Comparison of ENCODE assay signal across 1 cellular context in genomic region chr3:99955773-99956562, GRCh38.
A peak's percentile ranks its signal among the peaks of the same experiment; 100 is the strongest.
TF ChIP-seq lines count a peak whose summit lies in the region.

No MANE protein-coding gene starts in this region.

TF ChIP-seq in HepG2, 621 proteins besides CTCF, POLR2A, EP300 and RAD21 (continued from another document and continues in another):
- no peak for TF ChIP-seq ZHX2 (IDR thresholded peaks at IDR 0.05; ENCODE audit: low read depth)
- no peak for TF ChIP-seq ZHX2 (CRISPR knock-in tag; IDR thresholded peaks at IDR 0.05; ENCODE audit: borderline replicate concordance)
- TF ChIP-seq SRSF9 (IDR thresholded peaks at IDR 0.05; ENCODE audit: borderline replicate concordance, insufficient read depth, low read depth, low read length, poor library complexity, severe bottlenecking), result no peak
- no peak for TF ChIP-seq KAT2B (IDR thresholded peaks at IDR 0.05; ENCODE audit: borderline replicate concordance, low read depth, low read length)
- no peak for TF ChIP-seq NR1H2 (CRISPR knock-in tag; IDR thresholded peaks at IDR 0.05; ENCODE audit: borderline replicate concordance, low read depth)
- no peak for TF ChIP-seq SMYD3 (CRISPR knock-in tag; IDR thresholded peaks at IDR 0.05)
- no peak for TF ChIP-seq ZNF574 (CRISPR knock-in tag; IDR thresholded peaks at IDR 0.05)
- no peak for TF ChIP-seq ZEB1 (IDR thresholded peaks at IDR 0.05; ENCODE audit: insufficient replicate concordance, low read depth)
- TF ChIP-seq PAX8 (CRISPR knock-in tag; IDR thresholded peaks at IDR 0.05; ENCODE audit: borderline replicate concordance), result no peak
- TF ChIP-seq FOXA1 (IDR thresholded peaks at IDR 0.05), result no peak
- peak; percentile 13; the same call in 1 of the 2 replicates for TF ChIP-seq FOXA1 (CRISPR knock-in tag; IDR thresholded peaks at IDR 0.05)
- 0 out of 2 replicates have a peak, but pooled peaks have one; percentile 32 for TF ChIP-seq ZNF460 (CRISPR knock-in tag; IDR thresholded peaks at IDR 0.05; ENCODE audit: borderline replicate concordance)
- peak; percentile 48; the same call in 1 of the 2 replicates for TF ChIP-seq ZBTB38 (CRISPR knock-in tag; IDR thresholded peaks at IDR 0.05)
- TF ChIP-seq HES4 (CRISPR knock-in tag; IDR thresholded peaks at IDR 0.05; ENCODE audit: borderline replicate concordance), result no peak
- TF ChIP-seq MLXIP (CRISPR knock-in tag; IDR thresholded peaks at IDR 0.05; ENCODE audit: borderline replicate concordance), result no peak
- TF ChIP-seq ZNF556 (CRISPR knock-in tag; IDR thresholded peaks at IDR 0.05; ENCODE audit: borderline replicate concordance), result no peak
- no peak for TF ChIP-seq DR1 (CRISPR knock-in tag; IDR thresholded peaks at IDR 0.05)
- no peak for TF ChIP-seq ZNF558 (CRISPR knock-in tag; IDR thresholded peaks at IDR 0.05; ENCODE audit: borderline replicate concordance)
- TF ChIP-seq ZKSCAN5 (CRISPR knock-in tag; IDR thresholded peaks at IDR 0.05), result no peak
- no peak for TF ChIP-seq ZNF800 (CRISPR knock-in tag; IDR thresholded peaks at IDR 0.05)
- no peak for TF ChIP-seq ZNF775 (CRISPR knock-in tag; IDR thresholded peaks at IDR 0.05; ENCODE audit: borderline replicate concordance)
- TF ChIP-seq ZNF407 (CRISPR knock-in tag; IDR thresholded peaks at IDR 0.05; ENCODE audit: not compliant biosample characterization), result no peak
- no peak for TF ChIP-seq STAT5B (CRISPR knock-in tag; IDR thresholded peaks at IDR 0.05)
- no peak for TF ChIP-seq ZNF205 (CRISPR knock-in tag; IDR thresholded peaks at IDR 0.05)
- TF ChIP-seq ZMAT5 (CRISPR knock-in tag; IDR thresholded peaks at IDR 0.05; ENCODE audit: borderline replicate concordance, low read depth), result no peak
- no peak for TF ChIP-seq MTA1 (CRISPR knock-in tag; IDR thresholded peaks at IDR 0.05; ENCODE audit: borderline replicate concordance)
- no peak for TF ChIP-seq KDM3A (CRISPR knock-in tag; IDR thresholded peaks at IDR 0.05; ENCODE audit: low read depth)
- no peak for TF ChIP-seq YEATS2 (CRISPR knock-in tag; IDR thresholded peaks at IDR 0.05; ENCODE audit: borderline replicate concordance)
- no peak for TF ChIP-seq E2F1 (CRISPR knock-in tag; IDR thresholded peaks at IDR 0.05)
- no peak for TF ChIP-seq MYNN (CRISPR knock-in tag; IDR thresholded peaks at IDR 0.05; ENCODE audit: low read depth)
- no peak for TF ChIP-seq ZSCAN20 (CRISPR knock-in tag; IDR thresholded peaks at IDR 0.05; ENCODE audit: borderline replicate concordance)
- no peak for TF ChIP-seq ZNF740 (CRISPR knock-in tag; IDR thresholded peaks at IDR 0.05)
- TF ChIP-seq ETV6 (CRISPR knock-in tag; conservative IDR thresholded peaks at IDR 0.05), result no peak
- no peak for TF ChIP-seq ZNF644 (CRISPR knock-in tag; IDR thresholded peaks at IDR 0.05; ENCODE audit: low read depth)
